Comparison of ENCODE assay signal across 1 cellular context in the genomic region with DNA sequence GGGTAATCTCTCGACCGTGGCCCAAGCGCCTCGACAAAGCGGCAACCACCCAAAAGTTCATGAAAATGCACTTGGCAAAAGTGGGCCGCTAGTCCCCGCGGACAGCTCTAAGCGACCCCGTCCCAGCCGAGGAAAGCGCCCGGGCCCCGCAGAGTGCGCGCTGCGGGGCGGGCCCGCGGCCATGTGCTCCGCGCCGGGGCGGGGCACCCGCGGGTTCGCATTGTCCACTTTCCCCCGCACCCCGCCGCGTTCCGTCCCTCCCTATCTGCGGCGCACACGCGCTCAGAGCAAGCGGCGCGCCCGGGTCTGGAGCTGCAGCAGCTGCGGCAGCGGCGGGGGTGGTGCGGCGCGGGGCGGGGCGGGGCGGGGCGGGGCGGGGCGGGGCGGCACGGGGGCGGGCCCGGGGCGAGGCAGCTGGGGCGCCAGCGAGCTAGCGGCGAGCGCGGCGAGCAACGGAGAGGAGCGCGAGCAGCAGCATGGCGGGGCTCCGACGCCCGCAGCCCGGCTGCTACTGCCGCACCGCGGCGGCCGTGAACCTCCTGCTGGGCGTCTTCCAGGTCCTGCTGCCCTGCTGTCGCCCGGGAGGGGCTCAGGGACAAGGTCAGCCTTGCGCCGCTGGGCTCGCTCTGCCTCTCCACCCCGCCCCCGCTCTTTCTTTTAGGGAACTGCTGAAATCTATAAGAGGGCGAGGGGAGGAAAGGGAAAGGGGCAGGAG.
TF ChIP-seq lines count a peak whose summit lies in the region.

A gene with protein sequence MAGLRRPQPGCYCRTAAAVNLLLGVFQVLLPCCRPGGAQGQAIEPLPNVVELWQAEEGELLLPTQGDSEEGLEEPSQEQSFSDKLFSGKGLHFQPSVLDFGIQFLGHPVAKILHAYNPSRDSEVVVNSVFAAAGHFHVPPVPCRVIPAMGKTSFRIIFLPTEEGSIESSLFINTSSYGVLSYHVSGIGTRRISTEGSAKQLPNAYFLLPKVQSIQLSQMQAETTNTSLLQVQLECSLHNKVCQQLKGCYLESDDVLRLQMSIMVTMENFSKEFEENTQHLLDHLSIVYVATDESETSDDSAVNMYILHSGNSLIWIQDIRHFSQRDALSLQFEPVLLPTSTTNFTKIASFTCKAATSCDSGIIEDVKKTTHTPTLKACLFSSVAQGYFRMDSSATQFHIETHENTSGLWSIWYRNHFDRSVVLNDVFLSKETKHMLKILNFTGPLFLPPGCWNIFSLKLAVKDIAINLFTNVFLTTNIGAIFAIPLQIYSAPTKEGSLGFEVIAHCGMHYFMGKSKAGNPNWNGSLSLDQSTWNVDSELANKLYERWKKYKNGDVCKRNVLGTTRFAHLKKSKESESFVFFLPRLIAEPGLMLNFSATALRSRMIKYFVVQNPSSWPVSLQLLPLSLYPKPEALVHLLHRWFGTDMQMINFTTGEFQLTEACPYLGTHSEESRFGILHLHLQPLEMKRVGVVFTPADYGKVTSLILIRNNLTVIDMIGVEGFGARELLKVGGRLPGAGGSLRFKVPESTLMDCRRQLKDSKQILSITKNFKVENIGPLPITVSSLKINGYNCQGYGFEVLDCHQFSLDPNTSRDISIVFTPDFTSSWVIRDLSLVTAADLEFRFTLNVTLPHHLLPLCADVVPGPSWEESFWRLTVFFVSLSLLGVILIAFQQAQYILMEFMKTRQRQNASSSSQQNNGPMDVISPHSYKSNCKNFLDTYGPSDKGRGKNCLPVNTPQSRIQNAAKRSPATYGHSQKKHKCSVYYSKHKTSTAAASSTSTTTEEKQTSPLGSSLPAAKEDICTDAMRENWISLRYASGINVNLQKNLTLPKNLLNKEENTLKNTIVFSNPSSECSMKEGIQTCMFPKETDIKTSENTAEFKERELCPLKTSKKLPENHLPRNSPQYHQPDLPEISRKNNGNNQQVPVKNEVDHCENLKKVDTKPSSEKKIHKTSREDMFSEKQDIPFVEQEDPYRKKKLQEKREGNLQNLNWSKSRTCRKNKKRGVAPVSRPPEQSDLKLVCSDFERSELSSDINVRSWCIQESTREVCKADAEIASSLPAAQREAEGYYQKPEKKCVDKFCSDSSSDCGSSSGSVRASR (N-terminal part only) (plus strand): TSS at position 439 of the 715 bp plus-strand sequence. CDS start 38 bp downstream, at position 477.

TF ChIP-seq in HepG2, 621 proteins besides CTCF, POLR2A, EP300 and RAD21 (continued from another document and continues in another):
- TF ChIP-seq, protein P1, sequence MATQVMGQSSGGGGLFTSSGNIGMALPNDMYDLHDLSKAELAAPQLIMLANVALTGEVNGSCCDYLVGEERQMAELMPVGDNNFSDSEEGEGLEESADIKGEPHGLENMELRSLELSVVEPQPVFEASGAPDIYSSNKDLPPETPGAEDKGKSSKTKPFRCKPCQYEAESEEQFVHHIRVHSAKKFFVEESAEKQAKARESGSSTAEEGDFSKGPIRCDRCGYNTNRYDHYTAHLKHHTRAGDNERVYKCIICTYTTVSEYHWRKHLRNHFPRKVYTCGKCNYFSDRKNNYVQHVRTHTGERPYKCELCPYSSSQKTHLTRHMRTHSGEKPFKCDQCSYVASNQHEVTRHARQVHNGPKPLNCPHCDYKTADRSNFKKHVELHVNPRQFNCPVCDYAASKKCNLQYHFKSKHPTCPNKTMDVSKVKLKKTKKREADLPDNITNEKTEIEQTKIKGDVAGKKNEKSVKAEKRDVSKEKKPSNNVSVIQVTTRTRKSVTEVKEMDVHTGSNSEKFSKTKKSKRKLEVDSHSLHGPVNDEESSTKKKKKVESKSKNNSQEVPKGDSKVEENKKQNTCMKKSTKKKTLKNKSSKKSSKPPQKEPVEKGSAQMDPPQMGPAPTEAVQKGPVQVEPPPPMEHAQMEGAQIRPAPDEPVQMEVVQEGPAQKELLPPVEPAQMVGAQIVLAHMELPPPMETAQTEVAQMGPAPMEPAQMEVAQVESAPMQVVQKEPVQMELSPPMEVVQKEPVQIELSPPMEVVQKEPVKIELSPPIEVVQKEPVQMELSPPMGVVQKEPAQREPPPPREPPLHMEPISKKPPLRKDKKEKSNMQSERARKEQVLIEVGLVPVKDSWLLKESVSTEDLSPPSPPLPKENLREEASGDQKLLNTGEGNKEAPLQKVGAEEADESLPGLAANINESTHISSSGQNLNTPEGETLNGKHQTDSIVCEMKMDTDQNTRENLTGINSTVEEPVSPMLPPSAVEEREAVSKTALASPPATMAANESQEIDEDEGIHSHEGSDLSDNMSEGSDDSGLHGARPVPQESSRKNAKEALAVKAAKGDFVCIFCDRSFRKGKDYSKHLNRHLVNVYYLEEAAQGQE (IDR thresholded peaks at IDR 0.05; ENCODE audit: borderline replicate concordance in 1 of 2, low read depth in 1 of 2, low read length in 2 of 2) = no peak
- TF ChIP-seq ZNF446 (CRISPR knock-in tag; IDR thresholded peaks at IDR 0.05) (0 out of 2 replicates have a peak, but pooled peaks have one; percentile 38), U2AF1 (optimal IDR thresholded peaks at IDR 0.05; ENCODE audit: low read depth, low read length) (no peak), SATB2 (CRISPR knock-in tag; IDR thresholded peaks at IDR 0.05) (no peak), MYC (CRISPR knock-in tag; IDR thresholded peaks at IDR 0.05; ENCODE audit: borderline replicate concordance) (peak; percentile 76; the same call in 1 of the 2 replicates), ZBTB3 (CRISPR knock-in tag; IDR thresholded peaks at IDR 0.05; ENCODE audit: borderline replicate concordance, low read depth) (0 out of 2 replicates have a peak, but pooled peaks have one; percentile 46), ZNF431 (CRISPR knock-in tag; IDR thresholded peaks at IDR 0.05; ENCODE audit: borderline replicate concordance, low read depth) (peak; percentile 62; the same call in 1 of the 2 replicates), TBX2 (CRISPR knock-in tag; IDR thresholded peaks at IDR 0.05; ENCODE audit: borderline replicate concordance) (peak; percentile 38; the same call in 1 of the 2 replicates), KMT2A (CRISPR knock-in tag; IDR thresholded peaks at IDR 0.05) (0 out of 2 replicates have a peak, but pooled peaks have one; percentile 21), ZNF546 (CRISPR knock-in tag; conservative IDR thresholded peaks at IDR 0.05) (0 out of 2 replicates have a peak, but pooled peaks have one; percentile 45), NCOA5 (CRISPR knock-in tag; IDR thresholded peaks at IDR 0.05) (no peak), ZBTB21 (CRISPR knock-in tag; IDR thresholded peaks at IDR 0.05) (no peak), SP5 (CRISPR knock-in tag; IDR thresholded peaks at IDR 0.05; ENCODE audit: borderline replicate concordance, low read depth) (0 out of 2 replicates have a peak, but pooled peaks have one; percentile 27), ZNF589 (CRISPR knock-in tag; conservative IDR thresholded peaks at IDR 0.05) (0 out of 2 replicates have a peak, but pooled peaks have one; percentile 22), MXI1 (IDR thresholded peaks at IDR 0.05; ENCODE audit: borderline replicate concordance, low read depth, low read length) (peak; percentile 27; the same call in 1 of the 3 replicates), ZFX (CRISPR knock-in tag; IDR thresholded peaks at IDR 0.05; ENCODE audit: low read depth) (0 out of 2 replicates have a peak, but pooled peaks have one; percentile 25), ZSCAN30 (CRISPR knock-in tag; IDR thresholded peaks at IDR 0.05) (0 out of 2 replicates have a peak, but pooled peaks have one; percentile 29), SSRP1 (CRISPR knock-in tag; IDR thresholded peaks at IDR 0.05) (no peak), SOX13 (IDR thresholded peaks at IDR 0.05) (no peak), SOX13 (CRISPR knock-in tag; conservative IDR thresholded peaks at IDR 0.05 in 1 of 2, IDR thresholded peaks at IDR 0.05 in 1 of 2) (peak in 1 of 2 experiments; percentile 9; a peak in 1 of 4 replicates), YEATS4 (CRISPR knock-in tag; IDR thresholded peaks at IDR 0.05; ENCODE audit: borderline replicate concordance) (peak; percentile 54; the same call in 1 of the 2 replicates), HOXA9 (CRISPR knock-in tag; IDR thresholded peaks at IDR 0.05; ENCODE audit: borderline replicate concordance) (peak; percentile 14; the same call in 1 of the 2 replicates), GTF2F1 (IDR thresholded peaks at IDR 0.05; ENCODE audit: low read length) (no peak)
- TF ChIP-seq, protein P2, sequence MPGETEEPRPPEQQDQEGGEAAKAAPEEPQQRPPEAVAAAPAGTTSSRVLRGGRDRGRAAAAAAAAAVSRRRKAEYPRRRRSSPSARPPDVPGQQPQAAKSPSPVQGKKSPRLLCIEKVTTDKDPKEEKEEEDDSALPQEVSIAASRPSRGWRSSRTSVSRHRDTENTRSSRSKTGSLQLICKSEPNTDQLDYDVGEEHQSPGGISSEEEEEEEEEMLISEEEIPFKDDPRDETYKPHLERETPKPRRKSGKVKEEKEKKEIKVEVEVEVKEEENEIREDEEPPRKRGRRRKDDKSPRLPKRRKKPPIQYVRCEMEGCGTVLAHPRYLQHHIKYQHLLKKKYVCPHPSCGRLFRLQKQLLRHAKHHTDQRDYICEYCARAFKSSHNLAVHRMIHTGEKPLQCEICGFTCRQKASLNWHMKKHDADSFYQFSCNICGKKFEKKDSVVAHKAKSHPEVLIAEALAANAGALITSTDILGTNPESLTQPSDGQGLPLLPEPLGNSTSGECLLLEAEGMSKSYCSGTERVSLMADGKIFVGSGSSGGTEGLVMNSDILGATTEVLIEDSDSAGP (CRISPR knock-in tag; IDR thresholded peaks at IDR 0.05; ENCODE audit: borderline replicate concordance) = peak; percentile 38; the same call in 1 of the 2 replicates
- TF ChIP-seq, protein P3, sequence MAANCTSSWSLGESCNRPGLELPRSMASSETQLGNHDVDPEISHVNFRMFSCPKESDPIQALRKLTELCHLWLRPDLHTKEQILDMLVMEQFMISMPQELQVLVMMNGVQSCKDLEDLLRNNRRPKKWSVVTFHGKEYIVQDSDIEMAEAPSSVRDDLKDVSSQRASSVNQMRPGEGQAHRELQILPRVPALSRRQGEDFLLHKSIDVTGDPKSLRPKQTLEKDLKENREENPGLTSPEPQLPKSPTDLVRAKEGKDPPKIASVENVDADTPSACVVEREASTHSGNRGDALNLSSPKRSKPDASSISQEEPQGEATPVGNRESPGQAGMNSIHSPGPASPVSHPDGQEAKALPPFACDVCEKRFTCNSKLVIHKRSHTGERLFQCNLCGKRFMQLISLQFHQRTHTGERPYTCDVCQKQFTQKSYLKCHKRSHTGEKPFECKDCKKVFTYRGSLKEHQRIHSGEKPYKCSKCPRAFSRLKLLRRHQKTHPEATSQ (CRISPR knock-in tag; IDR thresholded peaks at IDR 0.05; ENCODE audit: borderline replicate concordance) = no peak
- TF ChIP-seq, protein P4, sequence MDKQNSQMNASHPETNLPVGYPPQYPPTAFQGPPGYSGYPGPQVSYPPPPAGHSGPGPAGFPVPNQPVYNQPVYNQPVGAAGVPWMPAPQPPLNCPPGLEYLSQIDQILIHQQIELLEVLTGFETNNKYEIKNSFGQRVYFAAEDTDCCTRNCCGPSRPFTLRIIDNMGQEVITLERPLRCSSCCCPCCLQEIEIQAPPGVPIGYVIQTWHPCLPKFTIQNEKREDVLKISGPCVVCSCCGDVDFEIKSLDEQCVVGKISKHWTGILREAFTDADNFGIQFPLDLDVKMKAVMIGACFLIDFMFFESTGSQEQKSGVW (CRISPR knock-in tag; IDR thresholded peaks at IDR 0.05; ENCODE audit: borderline replicate concordance) = no peak
- TF ChIP-seq, protein P5, sequence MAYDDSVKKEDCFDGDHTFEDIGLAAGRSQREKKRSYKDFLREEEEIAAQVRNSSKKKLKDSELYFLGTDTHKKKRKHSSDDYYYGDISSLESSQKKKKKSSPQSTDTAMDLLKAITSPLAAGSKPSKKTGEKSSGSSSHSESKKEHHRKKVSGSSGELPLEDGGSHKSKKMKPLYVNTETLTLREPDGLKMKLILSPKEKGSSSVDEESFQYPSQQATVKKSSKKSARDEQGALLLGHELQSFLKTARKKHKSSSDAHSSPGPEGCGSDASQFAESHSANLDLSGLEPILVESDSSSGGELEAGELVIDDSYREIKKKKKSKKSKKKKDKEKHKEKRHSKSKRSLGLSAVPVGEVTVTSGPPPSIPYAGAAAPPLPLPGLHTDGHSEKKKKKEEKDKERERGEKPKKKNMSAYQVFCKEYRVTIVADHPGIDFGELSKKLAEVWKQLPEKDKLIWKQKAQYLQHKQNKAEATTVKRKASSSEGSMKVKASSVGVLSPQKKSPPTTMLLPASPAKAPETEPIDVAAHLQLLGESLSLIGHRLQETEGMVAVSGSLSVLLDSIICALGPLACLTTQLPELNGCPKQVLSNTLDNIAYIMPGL (CRISPR knock-in tag; IDR thresholded peaks at IDR 0.05; ENCODE audit: borderline replicate concordance in 1 of 2, low read depth in 1 of 2) = peak in 1 of 2 experiments; percentile 19; a peak in 2 of 4 replicates
- TF ChIP-seq, protein P6, sequence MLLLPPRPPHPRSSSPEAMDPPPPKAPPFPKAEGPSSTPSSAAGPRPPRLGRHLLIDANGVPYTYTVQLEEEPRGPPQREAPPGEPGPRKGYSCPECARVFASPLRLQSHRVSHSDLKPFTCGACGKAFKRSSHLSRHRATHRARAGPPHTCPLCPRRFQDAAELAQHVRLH (CRISPR knock-in tag; IDR thresholded peaks at IDR 0.05; ENCODE audit: borderline replicate concordance, low read depth) = peak; percentile 22; the same call in 1 of the 2 replicates
- TF ChIP-seq, protein P7, sequence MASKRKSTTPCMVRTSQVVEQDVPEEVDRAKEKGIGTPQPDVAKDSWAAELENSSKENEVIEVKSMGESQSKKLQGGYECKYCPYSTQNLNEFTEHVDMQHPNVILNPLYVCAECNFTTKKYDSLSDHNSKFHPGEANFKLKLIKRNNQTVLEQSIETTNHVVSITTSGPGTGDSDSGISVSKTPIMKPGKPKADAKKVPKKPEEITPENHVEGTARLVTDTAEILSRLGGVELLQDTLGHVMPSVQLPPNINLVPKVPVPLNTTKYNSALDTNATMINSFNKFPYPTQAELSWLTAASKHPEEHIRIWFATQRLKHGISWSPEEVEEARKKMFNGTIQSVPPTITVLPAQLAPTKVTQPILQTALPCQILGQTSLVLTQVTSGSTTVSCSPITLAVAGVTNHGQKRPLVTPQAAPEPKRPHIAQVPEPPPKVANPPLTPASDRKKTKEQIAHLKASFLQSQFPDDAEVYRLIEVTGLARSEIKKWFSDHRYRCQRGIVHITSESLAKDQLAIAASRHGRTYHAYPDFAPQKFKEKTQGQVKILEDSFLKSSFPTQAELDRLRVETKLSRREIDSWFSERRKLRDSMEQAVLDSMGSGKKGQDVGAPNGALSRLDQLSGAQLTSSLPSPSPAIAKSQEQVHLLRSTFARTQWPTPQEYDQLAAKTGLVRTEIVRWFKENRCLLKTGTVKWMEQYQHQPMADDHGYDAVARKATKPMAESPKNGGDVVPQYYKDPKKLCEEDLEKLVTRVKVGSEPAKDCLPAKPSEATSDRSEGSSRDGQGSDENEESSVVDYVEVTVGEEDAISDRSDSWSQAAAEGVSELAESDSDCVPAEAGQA (IDR thresholded peaks at IDR 0.05; ENCODE audit: low read depth) = no peak
- TF ChIP-seq, protein P7 (CRISPR knock-in tag; IDR thresholded peaks at IDR 0.05; ENCODE audit: borderline replicate concordance) = 0 out of 2 replicates have a peak, but pooled peaks have one; percentile 42
